In genomic region chr5:79514391-79515105, GRCh38 we compare ENCODE assay signal across 8 cellular contexts.
DNase-seq lines count a peak whose midpoint lies in the region; ATAC-seq and TF ChIP-seq lines count a peak whose summit lies in the region.

No MANE protein-coding gene starts in this region.

- no peak for TF ChIP-seq CTCF in AG09309 (IDR thresholded peaks at IDR 0.05; ENCODE audit: control insufficient read depth, insufficient read depth, low read depth, low read length, missing control alignments)

- H3K4me3 ChIP-seq in AG09309 (ENCODE audit: control insufficient read depth, low read depth, low read length), result peak overlapping the region; percentile 58

- peak; percentile 57 for DNase-seq in AG09309 (ENCODE audit: low read depth)
- DNase-seq in NCI-H226, result peak; percentile 84
- peak; percentile 98 for DNase-seq in cerebellar cortex (ENCODE audit: low spot score)
- peak; percentile 95 for DNase-seq in islet precursor cell
- DNase-seq in stimulated activated CD4-positive, alpha-beta T cell treated with anti-CD3 and anti-CD28 coated beads, Interleukin-12 subunit alpha, Interleukin-12 subunit beta, amount 100 ng/mL, for 48 hours (ENCODE audit: low read depth in 2 of 3, low spot score in 1 of 3), result peak; percentile 79 to 87 (median 85)

- ATAC-seq in GM19023 (IDR thresholded peaks at IDR 0.05; ENCODE audit: unreplicated experiment), result peak; percentile 81
- peak; percentile 75 for ATAC-seq in HG03196 (IDR thresholded peaks at IDR 0.05; ENCODE audit: unreplicated experiment)
- peak; percentile 82 to 84 for ATAC-seq in activated CD4-positive, CD25-positive, alpha-beta regulatory T cell treated with anti-CD3 and anti-CD28 coated beads, Interleukin-2, amount 50 U/mL, for 24 hours

Comparison
In these comparisons a context has a peak if more than half of its experiments do, and no peak if none do; other contexts are left out.
1. Peak in every context shown above with its lines: DNase-seq, ATAC-seq and H3K4me3 ChIP-seq.